ENCODE assay signal across 1 cellular context in the genomic region with DNA sequence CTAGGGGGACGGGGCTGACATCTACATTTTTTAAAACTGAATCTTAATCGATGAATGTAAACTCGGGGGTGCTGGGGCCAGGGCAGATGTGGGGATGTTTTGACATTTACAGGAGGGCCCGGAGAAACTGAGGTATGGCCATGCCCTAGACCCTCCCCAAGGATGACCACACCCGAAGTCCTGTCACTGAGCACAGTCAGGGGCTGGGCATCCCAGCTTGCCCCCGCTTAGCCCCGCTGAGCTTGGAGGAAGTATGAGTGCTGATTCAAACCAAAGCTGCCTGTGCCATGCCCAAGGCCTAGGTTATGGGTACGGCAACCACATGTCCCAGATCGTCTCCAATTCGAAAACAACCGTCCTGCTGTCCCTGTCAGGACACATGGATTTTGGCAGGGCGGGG.
A peak's percentile ranks its signal among the peaks of the same experiment; 100 is the strongest.
TF ChIP-seq lines count a peak whose summit lies in the region.

No MANE protein-coding gene starts in this region.

TF ChIP-seq in HepG2, 621 proteins besides CTCF, POLR2A, EP300 and RAD21:
- 0 out of 2 replicates have a peak, but pooled peaks have one; percentile 7 for TF ChIP-seq ZFX (CRISPR knock-in tag; IDR thresholded peaks at IDR 0.05; ENCODE audit: low read depth)
- TF ChIP-seq CCAR2 (optimal IDR thresholded peaks at IDR 0.05; ENCODE audit: low read depth, low read length): no peak
